ENCODE assay signal across 8 cellular contexts in the genomic region with DNA sequence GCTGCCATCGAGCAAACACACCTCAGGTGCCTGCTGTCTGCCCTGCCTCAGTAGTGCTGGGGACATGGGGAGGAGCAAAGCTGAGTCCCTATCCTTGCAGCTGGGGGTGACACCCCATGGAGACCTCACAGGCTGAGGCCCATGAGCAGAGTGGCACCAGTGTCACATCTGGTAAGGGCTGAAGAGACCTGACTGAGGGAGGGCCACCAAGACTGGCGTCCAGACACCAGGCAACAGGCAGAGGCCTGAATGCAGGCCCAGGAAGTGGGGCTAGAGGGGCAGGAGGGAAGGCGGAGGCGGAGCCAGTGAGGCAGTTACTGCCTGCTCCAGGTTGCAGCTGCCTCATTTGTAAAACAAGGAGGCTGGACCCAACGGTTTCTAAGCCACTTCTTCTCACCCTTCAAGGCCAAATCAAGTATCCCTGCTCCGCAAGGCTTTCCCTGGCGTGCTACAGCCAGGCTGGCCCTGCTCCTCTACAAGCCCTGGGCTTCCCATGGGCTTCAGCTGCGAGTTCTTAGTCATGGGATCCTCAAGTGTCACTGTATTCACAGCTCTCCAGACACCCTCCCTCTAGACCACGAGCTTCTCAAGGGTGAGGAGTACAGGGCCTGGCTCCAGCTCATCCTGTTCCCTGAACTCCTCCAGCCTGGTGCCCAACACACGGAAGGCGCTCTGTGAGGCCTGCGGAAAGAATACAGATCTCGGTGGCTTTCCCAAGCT. TPM values are rescaled to one million over a fixed set of nuclear protein-coding genes. Genes with fewer than 3 reads are reported as not detected.
DNase-seq lines count a peak whose midpoint lies in the region; ATAC-seq, FAIRE-seq and TF ChIP-seq lines count a peak whose summit lies in the region.

No MANE protein-coding gene starts in this region.

- H3K27ac ChIP-seq in layer of hippocampus (ENCODE audit: low read depth, low read length) = peak overlapping the region; percentile 95
- peak overlapping the region; percentile 8 to 87 (median 78) for H3K27ac ChIP-seq in upper lobe of left lung

- no peak for TF ChIP-seq POLR2A in upper lobe of left lung (IDR thresholded peaks at IDR 0.05)
- no peak for TF ChIP-seq POLR2A in GM12892 (IDR thresholded peaks at IDR 0.05; ENCODE audit: low read depth, low read length)

- no peak overlapping the region for H3K4me3 ChIP-seq in upper lobe of left lung

- H3K27ac Mint-ChIP-seq in activated naive CD4-positive, alpha-beta T cell treated with anti-CD3 and anti-CD28 coated beads, Interleukin-2, amount 10 ng/mL, durations not matched to agents 7 days and 5 days = peak overlapping the region; percentile 95
- H3K27ac Mint-ChIP-seq in activated B cell treated with CpG ODN at 0.5 μM for 24 hours = peak overlapping the region; percentile 96

- POLR2A ChIA-PET in activated B cell treated with CpG ODN at 0.5 μM for 24 hours (lab: Charles Lee) = interaction anchor here (1.0 to 7.8 kb wide), 8 partner anchors 9 to 52 kb away, joined by 3 to 78 read pairs (median 4); no protein-coding TSS in a partner anchor

- FAIRE-seq in GM12892 (lab: Jason Lieb, UNC) = no peak

- CTCF ChIA-PET in activated naive CD4-positive, alpha-beta T cell treated with anti-CD3 and anti-CD28 coated beads, Interleukin-2, amount 10 ng/mL, durations not matched to agents 7 days and 5 days (lab: Charles Lee) = interaction anchor here (0.9 to 7.8 kb wide), 9 partner anchors 8 to 73 kb away, joined by 3 to 60 read pairs (median 3); no protein-coding TSS in a partner anchor
- CTCF ChIA-PET in activated B cell treated with CpG ODN at 0.5 μM for 24 hours (lab: Charles Lee) = interaction anchor here (1.2 to 3.2 kb wide), 3 partner anchors 9 to 37 kb away, joined by 5 to 19 read pairs (median 15); no protein-coding TSS in a partner anchor

- no peaks in the 10 kb centered on the region for H3K27me3 Mint-ChIP-seq in activated naive CD4-positive, alpha-beta T cell treated with anti-CD3 and anti-CD28 coated beads, Interleukin-2, amount 10 ng/mL, durations not matched to agents 7 days and 5 days
- H3K27me3 Mint-ChIP-seq in activated B cell treated with CpG ODN at 0.5 μM for 24 hours = no peaks in the 10 kb centered on the region

- intact Hi-C loops in activated B cell treated with CpG ODN at 0.5 μM for 24 hours (cut with micrococcal nuclease) = no loop called here

- ATAC-seq in activated B cell treated with CpG ODN at 0.5 μM for 24 hours (ENCODE audit: low read depth) = peak; percentile 18
- ATAC-seq in upper lobe of left lung (ENCODE audit: low FRiP score in 2 of 2) = no peak

- peaks cover 0 to 18% (median 7%) of the 10 kb centered on the region in 4 donors for H3K36me3 ChIP-seq in upper lobe of left lung

- peaks cover 91 to 100% (median 96%) of the 10 kb centered on the region in 4 donors for H3K4me1 ChIP-seq in upper lobe of left lung

- peaks cover 60% of the 10 kb centered on the region for H3K36me3 Mint-ChIP-seq in activated naive CD4-positive, alpha-beta T cell treated with anti-CD3 and anti-CD28 coated beads, Interleukin-2, amount 10 ng/mL, durations not matched to agents 7 days and 5 days
- H3K36me3 Mint-ChIP-seq in activated B cell treated with CpG ODN at 0.5 μM for 24 hours (ENCODE audit: low read depth) = peaks cover 65% of the 10 kb centered on the region

- no peak for DNase-seq in activated naive CD4-positive, alpha-beta T cell treated with anti-CD3 and anti-CD28 coated beads, Interleukin-2, amount 10 ng/mL, durations not matched to agents 7 days and 5 days
- DNase-seq in activated naive CD4-positive, alpha-beta T cell treated with Interleukin-2 at 50 U/mL for 16 hours = no peak
- DNase-seq in activated B cell treated with CpG ODN at 0.5 μM for 24 hours = no peak
- no peak for DNase-seq in upper lobe of left lung
- DNase-seq in GM12892 (ENCODE audit: insufficient read length) = no peak
- no peak for DNase-seq in cerebellum (ENCODE audit: low spot score)
- no peak for DNase-seq in mesenteric fat pad (ENCODE audit: low spot score)

- H3K9me3 ChIP-seq in upper lobe of left lung = no peaks in the 10 kb centered on the region

- H3K27me3 ChIP-seq in layer of hippocampus (ENCODE audit: control insufficient read depth, insufficient read depth, low read length) = no peaks in the 10 kb centered on the region
- no peaks in the 10 kb centered on the region for H3K27me3 ChIP-seq in upper lobe of left lung

- H3K4me3 Mint-ChIP-seq in activated naive CD4-positive, alpha-beta T cell treated with anti-CD3 and anti-CD28 coated beads, Interleukin-2, amount 10 ng/mL, durations not matched to agents 7 days and 5 days = no peak overlapping the region
- H3K4me3 Mint-ChIP-seq in activated B cell treated with CpG ODN at 0.5 μM for 24 hours = no peak overlapping the region

- TF ChIP-seq CTCF in activated B cell treated with CpG ODN at 0.5 μM for 24 hours (IDR thresholded peaks at IDR 0.05) = no peak
- TF ChIP-seq CTCF in upper lobe of left lung (IDR thresholded peaks at IDR 0.05) = no peak

- H3K4me1 Mint-ChIP-seq in activated naive CD4-positive, alpha-beta T cell treated with anti-CD3 and anti-CD28 coated beads, Interleukin-2, amount 10 ng/mL, durations not matched to agents 7 days and 5 days = peaks cover 98% of the 10 kb centered on the region
- peaks cover 99% of the 10 kb centered on the region for H3K4me1 Mint-ChIP-seq in activated B cell treated with CpG ODN at 0.5 μM for 24 hours

- 77 to 79% methylated on average over 11 to 13 of the region's 13 CpGs for WGBS in upper lobe of left lung, 2 donors

- no peak for TF ChIP-seq EP300 in upper lobe of left lung (IDR thresholded peaks at IDR 0.05)

- H3K9me3 Mint-ChIP-seq in activated naive CD4-positive, alpha-beta T cell treated with anti-CD3 and anti-CD28 coated beads, Interleukin-2, amount 10 ng/mL, durations not matched to agents 7 days and 5 days = no peaks in the 10 kb centered on the region
- H3K9me3 Mint-ChIP-seq in activated B cell treated with CpG ODN at 0.5 μM for 24 hours = no peaks in the 10 kb centered on the region

RNA-seq across cellular contexts. Expression of gene FAM53B, which starts 39.0 kb away (rescaled TPM):
- total RNA-seq in activated B cell treated with CpG ODN at 0.5 μM for 24 hours = 70.9 and 73.9 TPM in 2 replicates
- 10 to 100 TPM; 35.8 to 62.5 (median 47.8) TPM for total RNA-seq in upper lobe of left lung
- 6.0 TPM for polyA plus RNA-seq in GM12892 (2012; ENCODE audit: missing spikeins)
- 35.2 TPM for total RNA-seq in cerebellum
- 35.0 TPM for total RNA-seq in mesenteric fat pad
